Comparison of ENCODE assay signal across 8 cellular contexts in the genomic region with DNA sequence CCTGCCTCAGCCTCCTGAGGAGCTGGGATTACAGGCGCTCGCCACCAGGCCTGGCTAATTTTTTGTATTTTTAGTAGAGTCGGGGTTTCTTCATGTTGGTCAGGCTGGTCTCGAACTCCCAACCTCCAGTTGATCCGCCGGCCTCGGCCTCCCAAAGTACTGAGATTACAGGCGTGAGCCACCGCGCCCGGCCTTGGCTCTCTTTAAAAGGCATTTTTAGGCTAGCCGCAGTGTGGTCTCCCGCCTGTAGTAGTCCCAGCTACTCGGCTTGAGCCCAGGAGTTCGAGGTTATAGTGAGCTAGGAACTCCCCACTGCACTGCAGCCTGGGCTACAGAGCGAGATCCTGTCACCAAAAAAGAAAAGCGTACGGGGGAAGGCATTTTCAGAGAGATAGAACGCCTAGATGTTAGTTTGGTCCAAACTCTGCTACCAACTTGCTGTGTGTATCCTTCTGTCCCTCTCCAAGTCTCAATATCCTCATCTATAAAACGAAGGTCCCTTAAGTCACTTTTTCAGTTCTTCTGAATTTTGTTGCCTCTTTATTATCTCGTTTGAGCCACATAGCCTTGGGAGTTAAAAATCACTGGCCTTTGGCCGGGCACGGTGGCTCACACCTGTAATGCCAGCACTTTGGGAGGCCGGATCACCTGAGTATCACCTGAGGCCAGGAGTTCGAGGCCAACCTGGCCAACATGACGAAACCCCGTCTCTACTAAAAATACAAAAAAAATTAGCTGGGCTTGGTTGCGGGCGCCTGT. TPM values are rescaled to one million over a fixed set of nuclear protein-coding genes. Genes with fewer than 3 reads are reported as not detected.
A peak's percentile ranks its signal among the peaks of the same experiment; 100 is the strongest.
DNase-seq lines count a peak whose midpoint lies in the region; ATAC-seq and TF ChIP-seq lines count a peak whose summit lies in the region.

No MANE protein-coding gene starts in this region.

- H3K9ac ChIP-seq in OCI-LY1 (ENCODE audit: low read length) (peak overlapping the region; percentile 74), iPS-18a (ENCODE audit: low read length) (peak overlapping the region; percentile 89)

- no peaks in the 10 kb centered on the region for H3K9me3 Mint-ChIP-seq in activated naive CD8-positive, alpha-beta T cell treated with anti-CD3 and anti-CD28 coated beads, Interleukin-2, amount 10 ng/mL, durations not matched to agents 7 days and 5 days

- no peak overlapping the region for H2AFZ ChIP-seq in OCI-LY1 (ENCODE audit: low read length)

- H3K4me1 Mint-ChIP-seq in activated naive CD8-positive, alpha-beta T cell treated with anti-CD3 and anti-CD28 coated beads, Interleukin-2, amount 10 ng/mL, durations not matched to agents 7 days and 5 days, result peaks cover 32% of the 10 kb centered on the region

- H3K9me3 ChIP-seq in OCI-LY1 (ENCODE audit: low read length), result no peaks in the 10 kb centered on the region
- no peaks in the 10 kb centered on the region for H3K9me3 ChIP-seq in iPS-18a (ENCODE audit: control insufficient read depth, low read depth, low read length)

- peak overlapping the region; percentile 68 for H3K4me3 ChIP-seq in OCI-LY1 (ENCODE audit: low read depth, low read length, poor library complexity, severe bottlenecking)
- peak overlapping the region; percentile 79 for H3K4me3 ChIP-seq in iPS-18a (ENCODE audit: low read length)

- no peak for TF ChIP-seq CTCF in OCI-LY1 (IDR thresholded peaks at IDR 0.05; ENCODE audit: low read length)

- peaks cover 30% of the 10 kb centered on the region for H3K36me3 Mint-ChIP-seq in activated naive CD8-positive, alpha-beta T cell treated with anti-CD3 and anti-CD28 coated beads, Interleukin-2, amount 10 ng/mL, durations not matched to agents 7 days and 5 days

- POLR2A ChIA-PET in activated naive CD8-positive, alpha-beta T cell treated with anti-CD3 and anti-CD28 coated beads, Interleukin-2, amount 10 ng/mL, durations not matched to agents 7 days and 5 days (lab: Charles Lee), result interaction anchor here (0.6 to 4.0 kb wide), 31 partner anchors 8 to 943 kb away, joined by 3 to 63 read pairs (median 5); a partner anchor contains a TSS

- peaks cover 30% of the 10 kb centered on the region for H3K4me1 ChIP-seq in OCI-LY1 (ENCODE audit: insufficient read depth, low read length, severe bottlenecking)
- peaks cover 3% of the 10 kb centered on the region for H3K4me1 ChIP-seq in iPS-18a (ENCODE audit: control insufficient read depth, low read depth, low read length)

- peak overlapping the region; percentile 72 for H3K27ac ChIP-seq in OCI-LY1 (ENCODE audit: low read depth, low read length, poor library complexity, severe bottlenecking)
- H3K27ac ChIP-seq in iPS-18a (ENCODE audit: low read length), result peak overlapping the region; percentile 83

- H4K20me1 ChIP-seq in OCI-LY1 (ENCODE audit: insufficient read depth, low read length), result no peaks in the 10 kb centered on the region

- no peaks in the 10 kb centered on the region for H3K79me2 ChIP-seq in OCI-LY1 (ENCODE audit: insufficient read depth, low read length)

- H3K9me2 ChIP-seq in OCI-LY1 (ENCODE audit: low read depth, low read length), result no peaks in the 10 kb centered on the region

- peak overlapping the region; percentile 97 for H3K4me3 Mint-ChIP-seq in activated naive CD8-positive, alpha-beta T cell treated with anti-CD3 and anti-CD28 coated beads, Interleukin-2, amount 10 ng/mL, durations not matched to agents 7 days and 5 days

- DNase-seq in DMS53 (lab: John Stamatoyannopoulos, UW) (peak; percentile 51), DMS53 treated with DMSO at 0.1 percent for 48 hours (lab: John Stamatoyannopoulos, UW; ENCODE audit: unreplicated experiment) (no peak)
- DNase-seq in activated naive CD8-positive, alpha-beta T cell treated with anti-CD3 and anti-CD28 coated beads, Interleukin-2, amount 10 ng/mL, durations not matched to agents 7 days and 5 days, result peak; percentile 68
- DNase-seq in stimulated activated CD4-positive, alpha-beta T cell treated with anti-CD3 and anti-CD28 coated beads, Interleukin-12 subunit alpha, Interleukin-12 subunit beta, amount 100 ng/mL, for 48 hours (ENCODE audit: low read depth in 2 of 3, low spot score in 1 of 3), result peak; percentile 17 to 33 (median 30)

- H3F3A ChIP-seq in OCI-LY1 (ENCODE audit: insufficient read depth, low read length), result no peaks in the 10 kb centered on the region

- H3K27me3 Mint-ChIP-seq in activated naive CD8-positive, alpha-beta T cell treated with anti-CD3 and anti-CD28 coated beads, Interleukin-2, amount 10 ng/mL, durations not matched to agents 7 days and 5 days, result no peaks in the 10 kb centered on the region

- no peaks in the 10 kb centered on the region for H3K27me3 ChIP-seq in OCI-LY1 (ENCODE audit: insufficient read depth, low read length)
- no peaks in the 10 kb centered on the region for H3K27me3 ChIP-seq in iPS-18a (ENCODE audit: control insufficient read depth, insufficient read depth, low read length)

- peak; percentile 6 for ATAC-seq in activated naive CD8-positive, alpha-beta T cell treated with anti-CD3 and anti-CD28 coated beads, Interleukin-2, amount 10 ng/mL, durations not matched to agents 7 days and 5 days (ENCODE audit: low read depth)
- no peak for ATAC-seq in HG03095 (IDR thresholded peaks at IDR 0.05; ENCODE audit: unreplicated experiment)
- no peak for ATAC-seq in HG02970 (IDR thresholded peaks at IDR 0.05; ENCODE audit: low FRiP score, unreplicated experiment)

- H3K36me3 ChIP-seq in OCI-LY1 (ENCODE audit: insufficient read depth, low read length), result peaks cover 41% of the 10 kb centered on the region
- H3K36me3 ChIP-seq in iPS-18a (ENCODE audit: control insufficient read depth, low read depth, low read length), result peaks cover 25% of the 10 kb centered on the region

- peak overlapping the region; percentile 79 for H3K4me2 ChIP-seq in OCI-LY1 (ENCODE audit: low read length)

- H3K27ac Mint-ChIP-seq in activated naive CD8-positive, alpha-beta T cell treated with anti-CD3 and anti-CD28 coated beads, Interleukin-2, amount 10 ng/mL, durations not matched to agents 7 days and 5 days, result peak overlapping the region; percentile 96

RNA-seq across cellular contexts. Expression of a gene that starts 0.7 kb away (rescaled TPM):
- total RNA-seq in activated naive CD8-positive, alpha-beta T cell treated with anti-CD3 and anti-CD28 coated beads, Interleukin-2, amount 10 ng/mL, durations not matched to agents 7 days and 5 days, result 10 to 100 TPM; 15.4 to 17.7 TPM

RNA-seq across cellular contexts. Expression of a gene that starts 40.0 kb away (rescaled TPM):
- 10 to 100 TPM; 28.3 to 29.7 TPM for total RNA-seq in activated naive CD8-positive, alpha-beta T cell treated with anti-CD3 and anti-CD28 coated beads, Interleukin-2, amount 10 ng/mL, durations not matched to agents 7 days and 5 days
